ENCODE assay signal across 10 cellular contexts in the genomic region with DNA sequence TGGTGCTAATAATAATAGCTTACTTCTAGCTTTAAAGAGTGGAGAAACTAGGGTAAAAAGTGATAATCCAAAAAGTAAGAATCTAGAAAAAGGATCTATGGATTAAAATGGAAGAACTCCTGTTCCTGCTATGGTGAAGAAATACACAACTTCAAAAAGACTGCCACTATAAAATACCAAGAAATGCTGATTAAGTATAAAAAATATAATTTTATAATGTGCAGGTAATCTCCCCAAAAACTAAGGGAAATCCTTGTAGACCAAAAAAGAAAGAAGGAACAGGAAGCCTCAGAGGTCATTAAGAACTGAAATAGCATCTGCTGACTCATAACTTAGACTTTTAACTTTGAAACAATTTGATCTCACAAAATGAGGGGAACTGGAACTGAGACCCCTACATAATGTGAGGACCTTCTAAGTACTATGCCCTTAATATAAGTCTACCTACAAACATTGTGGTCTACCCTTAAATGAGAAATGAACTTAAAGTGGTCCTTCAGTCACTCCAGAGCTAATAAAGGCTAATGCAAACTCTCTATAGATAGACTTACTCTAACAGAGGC. TPM values are rescaled to one million over a fixed set of nuclear protein-coding genes. Genes with fewer than 3 reads are reported as not detected.
DNase-seq lines count a peak whose midpoint lies in the region; ATAC-seq and TF ChIP-seq lines count a peak whose summit lies in the region.
"Had no signal": no experiment of that assay in that cellular context is flagged by ENCODE, and none has a peak within 500 bp of the region (broad histone marks: within the 10 kb centered on the region; RNA-seq: fewer than 3 reads in every experiment).

No MANE protein-coding gene starts in this region.

- no peak overlapping the region for H3K27ac ChIP-seq in OCI-LY7 (ENCODE audit: low read depth, low read length, poor library complexity, severe bottlenecking)

- peak; percentile 1 for DNase-seq in OCI-LY7 (ENCODE audit: low spot score)
- no peak for DNase-seq in T-cell
- DNase-seq in RPMI8226, result no peak
- DNase-seq in NCI-H146 treated with DMSO at 0.1 percent for 48 hours (lab: John Stamatoyannopoulos, UW; ENCODE audit: unreplicated experiment), result no peak
- DNase-seq in NCI-H2171 (lab: John Stamatoyannopoulos, UW), result no peak
- DNase-seq: glutamatergic neuron, NCI-H82 had no signal

- no peak overlapping the region for H3K27ac Mint-ChIP-seq in T-cell

- no peaks in the 10 kb centered on the region for H3K79me2 ChIP-seq in OCI-LY7 (ENCODE audit: insufficient read depth, low read depth, low read length)

- CTCF ChIA-PET in OCI-LY7 (lab: Charles Lee; ENCODE audit: unreplicated experiment), result no interaction called here
- CTCF ChIA-PET in T-cell (lab: Charles Lee), result interaction anchor here in 1 of 2 donors (0.7 kb wide), 1 partner anchor 8 kb away, joined by 4 read pairs; no protein-coding TSS in a partner anchor

- no peaks in the 10 kb centered on the region for H3K9me2 ChIP-seq in OCI-LY7 (ENCODE audit: insufficient read depth, low read length)

- H3K36me3 ChIP-seq in OCI-LY7 (ENCODE audit: insufficient read depth, low read length), result no peaks in the 10 kb centered on the region; the same call in 1 of the 2 replicates

- ATAC-seq in GM18499 (IDR thresholded peaks at IDR 0.05; ENCODE audit: insufficient read depth, unreplicated experiment) (peak; percentile 76), GM19468 (IDR thresholded peaks at IDR 0.05; ENCODE audit: extremely low read depth, unreplicated experiment) (peak; percentile 55), HG02981 (IDR thresholded peaks at IDR 0.05; ENCODE audit: unreplicated experiment) (peak; percentile 57), T-cell (replicated peaks in 1 of 4) (no peak)

- peaks cover 0 to 7% of the 10 kb centered on the region in 2 donors for H3K27me3 Mint-ChIP-seq in T-cell

- H3K4me2 ChIP-seq in OCI-LY7 (ENCODE audit: low read length), result no peak overlapping the region

- intact Hi-C loops in OCI-LY7 (cut with micrococcal nuclease; ENCODE audit: unreplicated experiment), result no loop called here

- no peaks in the 10 kb centered on the region for H3K9me3 Mint-ChIP-seq in T-cell

- H3K4me3 ChIP-seq in OCI-LY7 (ENCODE audit: low read depth, low read length, poor library complexity, severe bottlenecking), result no peak overlapping the region

- peaks cover 10% of the 10 kb centered on the region for H3K4me1 ChIP-seq in OCI-LY7 (ENCODE audit: insufficient read depth, low read length, poor library complexity, severe bottlenecking)

- no peak overlapping the region for H2AFZ ChIP-seq in OCI-LY7 (ENCODE audit: low read length)

- peaks cover 19% of the 10 kb centered on the region for H3K36me3 Mint-ChIP-seq in T-cell

- H3K4me1 Mint-ChIP-seq in T-cell, result no peaks in the 10 kb centered on the region

- POLR2A ChIA-PET in OCI-LY7 (lab: Charles Lee), result no interaction called here
- POLR2A ChIA-PET in T-cell (lab: Charles Lee), result no interaction called here

- no peaks in the 10 kb centered on the region for H4K20me1 ChIP-seq in OCI-LY7 (ENCODE audit: insufficient read depth, low read length)

- no TSS peak for BruUV-seq in OCI-LY7 (replicated peaks; lab: Mats Ljungman, UMichigan)

- no peak overlapping the region for H3K4me3 Mint-ChIP-seq in T-cell

- H3K9me3 ChIP-seq in OCI-LY7 (ENCODE audit: low read length), result no peaks in the 10 kb centered on the region

- TF ChIP-seq CTCF in OCI-LY7 (conservative IDR thresholded peaks at IDR 0.05; ENCODE audit: low read length), result no peak

RNA-seq across cellular contexts. Expression of a gene that starts 50.6 kb away (rescaled TPM):
- total RNA-seq in OCI-LY7 (2014; rRNA removed; shearing (Covaris generic)), result not detected in 2 replicates
- total RNA-seq in OCI-LY7 (2022), result not detected in 2 replicates
- under 1 TPM in 2 of 5 donors, not detected in 3; 0.13 to 0.15 TPM for total RNA-seq in T-cell

RNA-seq across cellular contexts. Expression of a gene that starts 56.1 kb away (rescaled TPM):
- total RNA-seq in OCI-LY7 (2014; rRNA removed; shearing (Covaris generic)), result 11.6 and 18.2 TPM in 2 replicates
- 12.4 and 21.6 TPM in 2 replicates for total RNA-seq in OCI-LY7 (2022)
- total RNA-seq in T-cell, result 10 to 100 TPM in 2 of 5 donors, 1 to 10 TPM in 3; 8.1 to 31.2 (median 9.4) TPM

Comparison
In these comparisons a context has a peak if more than half of its experiments do, and no peak if none do; other contexts are left out.
1. ATAC-seq: peak in GM18499 (single experiment), GM19468 (single experiment) and HG02981 (single experiment); none in T-cell (0 of 4).